8 cellular contexts compared by ENCODE assay signal in genomic region chr15:92907229-92907628, GRCh38. TPM values are rescaled to one million over a fixed set of nuclear protein-coding genes. Genes with fewer than 3 reads are reported as not detected.
DNase-seq lines count a peak whose midpoint lies in the region; ATAC-seq and TF ChIP-seq lines count a peak whose summit lies in the region.

No MANE protein-coding gene starts in this region.

- peaks cover 95% of the 10 kb centered on the region for H3K79me2 ChIP-seq in fibroblast of lung (ENCODE audit: control insufficient read depth, insufficient read depth, low read length)

- TF ChIP-seq POLR2A in sigmoid colon (IDR thresholded peaks at IDR 0.05): no peak

- H3K9ac ChIP-seq in fibroblast of lung (ENCODE audit: insufficient read depth, low read length): no peak overlapping the region

- H4K20me1 ChIP-seq in fibroblast of lung (ENCODE audit: control insufficient read depth, extremely low read depth, insufficient read depth, low read length): no peaks in the 10 kb centered on the region

- H3K9me3 ChIP-seq in T-helper 17 cell (ENCODE audit: control insufficient read depth, low read length, poor library complexity, severe bottlenecking) (no peaks in the 10 kb centered on the region), fibroblast of lung (ENCODE audit: control insufficient read depth, insufficient read depth, low read depth, low read length) (no peaks in the 10 kb centered on the region), sigmoid colon (no peaks in the 10 kb centered on the region)

- H3K4me1 ChIP-seq in fibroblast of lung (ENCODE audit: control insufficient read depth, extremely low read depth, insufficient read depth, low read length): peaks cover 24% of the 10 kb centered on the region
- peaks cover 0 to 92% (median 75%) of the 10 kb centered on the region in 4 donors for H3K4me1 ChIP-seq in sigmoid colon

- ATAC-seq in T-helper 17 cell: no peak
- no peak for ATAC-seq in GM18520 (IDR thresholded peaks at IDR 0.05; ENCODE audit: unreplicated experiment)

- H3K4me3 Mint-ChIP-seq in T-helper 17 cell: peak overlapping the region; percentile 97

- no peak for TF ChIP-seq CTCF in fibroblast of lung (conservative IDR thresholded peaks at IDR 0.05 in 1 of 2, IDR thresholded peaks at IDR 0.05 in 1 of 2; ENCODE audit: low read depth in 1 of 2, low read length in 2 of 2)
- no peak for TF ChIP-seq CTCF in sigmoid colon (IDR thresholded peaks at IDR 0.05)
- no peak for TF ChIP-seq CTCF in GM20000 (IDR thresholded peaks at IDR 0.05; ENCODE audit: extremely low read depth, missing control alignments)

- peak overlapping the region; percentile 97 for H3K27ac ChIP-seq in fibroblast of lung (ENCODE audit: insufficient read depth, low read length)
- peak overlapping the region; percentile 91 to 96 (median 94) for H3K27ac ChIP-seq in sigmoid colon

- H3K36me3 Mint-ChIP-seq in T-helper 17 cell (ENCODE audit: low read depth): peaks cover 18% of the 10 kb centered on the region

- no peak for TF ChIP-seq EP300 in sigmoid colon (IDR thresholded peaks at IDR 0.05)

- H2AFZ ChIP-seq in fibroblast of lung (ENCODE audit: low read length): no peak overlapping the region

- H3K27ac Mint-ChIP-seq in T-helper 17 cell: peak overlapping the region; percentile 100

- H3K4me2 ChIP-seq in fibroblast of lung (ENCODE audit: extremely low read depth, insufficient read depth, low read length): peak overlapping the region; percentile 99

- H3K27me3 ChIP-seq in fibroblast of lung (ENCODE audit: control insufficient read depth, insufficient read depth, low read length) (no peaks in the 10 kb centered on the region), sigmoid colon (no peaks in the 10 kb centered on the region)

- WGBS in sigmoid colon, 2 donors: 26 to 40% methylated on average over 1 of the region's 1 CpG

- no peaks in the 10 kb centered on the region for H3K36me3 ChIP-seq in fibroblast of lung (ENCODE audit: control insufficient read depth, insufficient read depth, low read length)
- peaks cover 0 to 5% (median 0%) of the 10 kb centered on the region in 4 donors for H3K36me3 ChIP-seq in sigmoid colon

- peaks cover 79% of the 10 kb centered on the region for H3K4me1 Mint-ChIP-seq in T-helper 17 cell

- peak overlapping the region; percentile 59; the same call in 1 of the 2 replicates for H3K4me3 ChIP-seq in GM08714 (ENCODE audit: low read length)
- peak overlapping the region in 3 of 4 experiments; percentile 10 to 96 (median 70) for H3K4me3 ChIP-seq in fibroblast of lung (replicated peaks in 1 of 4; ENCODE audit: control extremely low read depth in 1 of 4, insufficient read depth in 1 of 4, low read depth in 3 of 4, low read length in 4 of 4)
- peak overlapping the region in 1 of 4 donors; percentile 7 for H3K4me3 ChIP-seq in sigmoid colon

- intact Hi-C loops in sigmoid colon (cut with DNase I): no loop called here

- no peak for DNase-seq in T-helper 17 cell
- DNase-seq in fibroblast of lung (ENCODE audit: low read depth in 2 of 2): peak in 1 of 2 donors; percentile 58
- DNase-seq in sigmoid colon: no peak
- no peak for DNase-seq in DMS114 treated with DMSO at 0.1 percent for 48 hours (lab: John Stamatoyannopoulos, UW; ENCODE audit: unreplicated experiment)
- no peak for DNase-seq in GM20000 (ENCODE audit: low spot score)
- DNase-seq in SHP77 treated with DMSO at 0.1 percent for 48 hours (lab: John Stamatoyannopoulos, UW): no peak

- no peaks in the 10 kb centered on the region for H3K27me3 Mint-ChIP-seq in T-helper 17 cell

RNA-seq across cellular contexts. Expression of gene CHD2, which starts 7.1 kb away (rescaled TPM):
- total RNA-seq in T-helper 17 cell: 100 to 1,000 TPM; 505 to 520 TPM
- total RNA-seq in fibroblast of lung: 77.8 and 92.5 TPM in 2 replicates
- polyA plus RNA-seq in fibroblast of lung: 36.5 and 41.3 TPM in 2 replicates
- polyA plus RNA-seq in fibroblast of lung (2012): 29.4 and 35.1 TPM in 2 replicates
- 33.6 and 46.0 TPM in 2 replicates for polyA minus RNA-seq in fibroblast of lung (ENCODE audit: low replicate concordance)
- total RNA-seq in sigmoid colon: 100 to 1,000 TPM in 1 of 4 donors, 10 to 100 TPM in 3; 75.9 to 108 (median 90.0) TPM
- 10 to 100 TPM; 16.0 to 48.4 (median 16.8) TPM for polyA plus RNA-seq in sigmoid colon
